ENCODE assay signal across 3 cellular contexts in genomic region chr9:120873512-120873911, GRCh38.
TF ChIP-seq lines count a peak whose summit lies in the region.

No MANE protein-coding gene starts in this region.

TF ChIP-seq in A549, 52 proteins besides CTCF, POLR2A, EP300 and RAD21 (continued from another document):
- TF ChIP-seq FOSL2 (IDR thresholded peaks at IDR 0.05): peak; percentile 14; the same call in 1 of the 2 replicates
- TF ChIP-seq FOSL2 (CRISPR knock-in tag; IDR thresholded peaks at IDR 0.05): peak; percentile 79
- TF ChIP-seq JUNB (IDR thresholded peaks at IDR 0.05): 0 out of 2 replicates have a peak, but pooled peaks have one; percentile 21
- TF ChIP-seq, protein P1, sequence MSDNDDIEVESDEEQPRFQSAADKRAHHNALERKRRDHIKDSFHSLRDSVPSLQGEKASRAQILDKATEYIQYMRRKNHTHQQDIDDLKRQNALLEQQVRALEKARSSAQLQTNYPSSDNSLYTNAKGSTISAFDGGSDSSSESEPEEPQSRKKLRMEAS (IDR thresholded peaks at IDR 0.05): peak; percentile 69
- no peak for TF ChIP-seq HDAC2 (IDR thresholded peaks at IDR 0.05)
- TF ChIP-seq, protein P2, sequence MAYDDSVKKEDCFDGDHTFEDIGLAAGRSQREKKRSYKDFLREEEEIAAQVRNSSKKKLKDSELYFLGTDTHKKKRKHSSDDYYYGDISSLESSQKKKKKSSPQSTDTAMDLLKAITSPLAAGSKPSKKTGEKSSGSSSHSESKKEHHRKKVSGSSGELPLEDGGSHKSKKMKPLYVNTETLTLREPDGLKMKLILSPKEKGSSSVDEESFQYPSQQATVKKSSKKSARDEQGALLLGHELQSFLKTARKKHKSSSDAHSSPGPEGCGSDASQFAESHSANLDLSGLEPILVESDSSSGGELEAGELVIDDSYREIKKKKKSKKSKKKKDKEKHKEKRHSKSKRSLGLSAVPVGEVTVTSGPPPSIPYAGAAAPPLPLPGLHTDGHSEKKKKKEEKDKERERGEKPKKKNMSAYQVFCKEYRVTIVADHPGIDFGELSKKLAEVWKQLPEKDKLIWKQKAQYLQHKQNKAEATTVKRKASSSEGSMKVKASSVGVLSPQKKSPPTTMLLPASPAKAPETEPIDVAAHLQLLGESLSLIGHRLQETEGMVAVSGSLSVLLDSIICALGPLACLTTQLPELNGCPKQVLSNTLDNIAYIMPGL (CRISPR knock-in tag; IDR thresholded peaks at IDR 0.05; ENCODE audit: borderline replicate concordance): no peak
- TF ChIP-seq RCOR1 (IDR thresholded peaks at IDR 0.05; ENCODE audit: low read depth, low read length): no peak
- TF ChIP-seq JUN (IDR thresholded peaks at IDR 0.05): peak in 1 of 2 experiments; percentile 32; a peak in 1 of 5 replicates
TF ChIP-seq in A549: peak in this region for 5.

TF ChIP-seq in HCT116, 20 proteins besides CTCF, POLR2A, EP300 and RAD21 (continued from another document):
- no peak for TF ChIP-seq YY1 (IDR thresholded peaks at IDR 0.05; ENCODE audit: extremely low read depth, insufficient replicate concordance, low read depth, low read length)
- no peak for TF ChIP-seq REST (IDR thresholded peaks at IDR 0.05; ENCODE audit: low read depth)
- no peak for TF ChIP-seq JUND (IDR thresholded peaks at IDR 0.05)
- no peak for TF ChIP-seq ZNF274 (IDR thresholded peaks at IDR 0.05; ENCODE audit: low read depth, low read length)
- no peak for TF ChIP-seq CBX3 (IDR thresholded peaks at IDR 0.05; ENCODE audit: low read depth)
- no peak for TF ChIP-seq FOSL1 (IDR thresholded peaks at IDR 0.05; ENCODE audit: low read depth)
- TF ChIP-seq EZH2phosphoT487 (IDR thresholded peaks at IDR 0.05; ENCODE audit: borderline replicate concordance): no peak
- TF ChIP-seq POLR2AphosphoS5 (IDR thresholded peaks at IDR 0.05; ENCODE audit: low read depth, low read length): no peak
- TF ChIP-seq EGR1 (IDR thresholded peaks at IDR 0.05; ENCODE audit: low read depth): no peak
- no peak for TF ChIP-seq SRF (IDR thresholded peaks at IDR 0.05; ENCODE audit: low read depth)
- TF ChIP-seq EZH2 (IDR thresholded peaks at IDR 0.05): no peak
- TF ChIP-seq SIN3A (IDR thresholded peaks at IDR 0.05; ENCODE audit: low read depth): no peak
- peak; percentile 67 for TF ChIP-seq TCF7L2 (IDR thresholded peaks at IDR 0.05; ENCODE audit: borderline replicate concordance, extremely low read depth, insufficient read depth, insufficient read length)
- TF ChIP-seq SP1 (IDR thresholded peaks at IDR 0.05; ENCODE audit: low read depth): no peak
- TF ChIP-seq, protein P1 (IDR thresholded peaks at IDR 0.05): no peak
- TF ChIP-seq CEBPB (IDR thresholded peaks at IDR 0.05; ENCODE audit: low read depth): no peak

TF ChIP-seq in HEK293T, 16 proteins besides CTCF, POLR2A, EP300 and RAD21 (continued from another document):
- no peak for TF ChIP-seq PKNOX1 (IDR thresholded peaks at IDR 0.05)
- TF ChIP-seq TARDBP (IDR thresholded peaks at IDR 0.05): no peak
- no peak for TF ChIP-seq LEF1 (IDR thresholded peaks at IDR 0.05; ENCODE audit: borderline replicate concordance)
- no peak for TF ChIP-seq BHLHE40 (IDR thresholded peaks at IDR 0.05; ENCODE audit: borderline replicate concordance)
- no peak for TF ChIP-seq FOXM1 (IDR thresholded peaks at IDR 0.05; ENCODE audit: borderline replicate concordance)
- no peak for TF ChIP-seq NFRKB (IDR thresholded peaks at IDR 0.05)
- no peak for TF ChIP-seq HDGF (IDR thresholded peaks at IDR 0.05; ENCODE audit: borderline replicate concordance)
